In genomic region chr4:71229477-71230257, GRCh38 we compare ENCODE assay signal across 8 cellular contexts.
DNase-seq lines count a peak whose midpoint lies in the region; ATAC-seq and TF ChIP-seq lines count a peak whose summit lies in the region.

No MANE protein-coding gene starts in this region.

- H3K27ac ChIP-seq in tibial artery, result peak overlapping the region; percentile 78 to 87

- no peaks in the 10 kb centered on the region for H3K27me3 ChIP-seq in tibial artery

- H3K9me3 ChIP-seq in tibial artery, result no peaks in the 10 kb centered on the region

- peak; percentile 56 to 70 for TF ChIP-seq CTCF in tibial artery (IDR thresholded peaks at IDR 0.05)

- peak; percentile 69 for ATAC-seq in GM18858 (IDR thresholded peaks at IDR 0.05; ENCODE audit: unreplicated experiment)
- ATAC-seq in GM21390 (IDR thresholded peaks at IDR 0.05; ENCODE audit: unreplicated experiment), result no peak

- intact Hi-C loops in tibial artery (cut with DNase I; ENCODE audit: low total_unique reads), result loop anchor here (5.0 to 10.0 kb wide), 4 partner anchors 45 to 507 kb away; partner anchors contain the start of gene RUFY3

- no peak overlapping the region for H3K4me3 ChIP-seq in tibial artery

- in situ Hi-C loops in T47D (cut with HindIII; ENCODE audit: low pct_unique_long_range_greater_than_20kb, low sequenced_read_pairs), result no loop called here

- DNase-seq in AG08395 (ENCODE audit: low spot score) (peak; percentile 77), MV-4-11 (lab: John Stamatoyannopoulos, UW) (peak; percentile 9), T47D (ENCODE audit: low read depth in 1 of 2, low spot score in 1 of 2) (peak; percentile 27 to 52), islet precursor cell (peak; percentile 81), tibial artery (peak in 1 of 2 donors; percentile 29), NCI-H2227 (lab: John Stamatoyannopoulos, UW; ENCODE audit: unreplicated experiment) (no peak)

- H3K36me3 ChIP-seq in tibial artery, result no peaks in the 10 kb centered on the region

- H3K4me1 ChIP-seq in tibial artery, result peaks cover 0 to 40% (median 14%) of the 10 kb centered on the region in 4 donors
